24 cellular contexts compared by ENCODE assay signal in genomic region chr1:230573647-230574046, GRCh38.
A peak's percentile ranks its signal among the peaks of the same experiment; 100 is the strongest.
DNase-seq lines count a peak whose midpoint lies in the region; ATAC-seq lines count a peak whose summit lies in the region.
"Had no signal": no experiment of that assay in that cellular context is flagged by ENCODE, and none has a peak within 500 bp of the region (broad histone marks: within the 10 kb centered on the region; RNA-seq: fewer than 3 reads in every experiment).

No MANE protein-coding gene starts in this region.

- H3K36me3 Mint-ChIP-seq in activated T-helper 17 cell treated with anti-CD3 and anti-CD28 coated beads, Interleukin-2, amount 50 U/mL, for 72 hours (ENCODE audit: low read depth): no peaks in the 10 kb centered on the region
- no peaks in the 10 kb centered on the region for H3K36me3 Mint-ChIP-seq in stimulated activated effector memory CD8-positive, alpha-beta T cell treated with anti-CD3 and anti-CD28 coated beads, Interleukin-12 subunit alpha, Interleukin-12 subunit beta, amount 100 ng/mL, for 72 hours
- H3K36me3 Mint-ChIP-seq: activated naive CD4-positive, alpha-beta T cell treated with anti-CD3 and anti-CD28 coated beads, Interleukin-2, amount 50 U/mL, for 24 hours; naive thymus-derived CD8-positive, alpha-beta T cell; type B pancreatic cell had no signal

- H3K27me3 Mint-ChIP-seq in activated T-helper 17 cell treated with anti-CD3 and anti-CD28 coated beads, Interleukin-2, amount 50 U/mL, for 72 hours: peaks cover 25% of the 10 kb centered on the region

- H3K4me1 Mint-ChIP-seq in activated T-helper 17 cell treated with anti-CD3 and anti-CD28 coated beads, Interleukin-2, amount 50 U/mL, for 72 hours: peaks cover under 1% of the 10 kb centered on the region
- peaks cover under 1% of the 10 kb centered on the region for H3K4me1 Mint-ChIP-seq in stimulated activated effector memory CD8-positive, alpha-beta T cell treated with anti-CD3 and anti-CD28 coated beads, Interleukin-12 subunit alpha, Interleukin-12 subunit beta, amount 100 ng/mL, for 72 hours
- H3K4me1 Mint-ChIP-seq: activated naive CD4-positive, alpha-beta T cell treated with anti-CD3 and anti-CD28 coated beads, Interleukin-2, amount 50 U/mL, for 24 hours had no signal

- peak; percentile 52 for ATAC-seq in GM19463 (IDR thresholded peaks at IDR 0.05; ENCODE audit: unreplicated experiment)
- peak; percentile 56 for ATAC-seq in activated T-helper 17 cell treated with anti-CD3 and anti-CD28 coated beads, Interleukin-2, amount 50 U/mL, for 72 hours (replicated peaks)
- ATAC-seq in stimulated activated effector memory CD8-positive, alpha-beta T cell treated with anti-CD3 and anti-CD28 coated beads, Interleukin-12 subunit alpha, Interleukin-12 subunit beta, amount 100 ng/mL, for 72 hours: peak; percentile 61
- no peak for ATAC-seq in HG02588 (IDR thresholded peaks at IDR 0.05; ENCODE audit: unreplicated experiment)
- ATAC-seq: activated CD4-positive, CD25-positive, alpha-beta regulatory T cell treated with anti-CD3 and anti-CD28 coated beads, Interleukin-2, amount 50 U/mL, for 24 hours; activated CD8-positive, alpha-beta T cell treated with anti-CD3 and anti-CD28 coated beads for 36 hours; K562; naive thymus-derived CD8-positive, alpha-beta T cell had no signal

- peak; percentile 62 for DNase-seq in MV-4-11 (lab: John Stamatoyannopoulos, UW)
- no peak for DNase-seq in stimulated activated effector memory CD8-positive, alpha-beta T cell treated with anti-CD3 and anti-CD28 coated beads, Interleukin-12 subunit alpha, Interleukin-12 subunit beta, amount 100 ng/mL, for 72 hours (ENCODE audit: low spot score in 2 of 2)
- DNase-seq in foreskin melanocyte: no peak
- no peak for DNase-seq in NCI-H146 (lab: John Stamatoyannopoulos, UW)
- DNase-seq: activated CD8-positive, alpha-beta T cell treated with anti-CD3 and anti-CD28 coated beads for 36 hours; effector CD8-positive, alpha-beta T cell; H7; kidney; naive thymus-derived CD8-positive, alpha-beta T cell; NCI-H1436; NCI-H2107; NCI-H446 treated with DMSO at 0.1 percent for 48 hours; NCI-H82; Peyer's patch; retina had no signal

- no peak overlapping the region for H3K4me3 Mint-ChIP-seq in activated T-helper 17 cell treated with anti-CD3 and anti-CD28 coated beads, Interleukin-2, amount 50 U/mL, for 72 hours
- H3K4me3 Mint-ChIP-seq in stimulated activated effector memory CD8-positive, alpha-beta T cell treated with anti-CD3 and anti-CD28 coated beads, Interleukin-12 subunit alpha, Interleukin-12 subunit beta, amount 100 ng/mL, for 72 hours: no peak overlapping the region
- H3K4me3 Mint-ChIP-seq: activated CD8-positive, alpha-beta T cell treated with anti-CD3 and anti-CD28 coated beads for 36 hours; activated naive CD4-positive, alpha-beta T cell treated with anti-CD3 and anti-CD28 coated beads, Interleukin-2, amount 50 U/mL, for 24 hours; naive thymus-derived CD8-positive, alpha-beta T cell; T-helper 1 cell treated with Interleukin-12 subunit alpha and Interleukin-12 subunit beta and Interleukin-4 antibody, amounts not matched to agents 30 μg/mL and 1 μg/mL, for 36 hours; type B pancreatic cell had no signal

- H3K9me3 Mint-ChIP-seq in activated T-helper 17 cell treated with anti-CD3 and anti-CD28 coated beads, Interleukin-2, amount 50 U/mL, for 72 hours: no peaks in the 10 kb centered on the region
- no peaks in the 10 kb centered on the region for H3K9me3 Mint-ChIP-seq in stimulated activated effector memory CD8-positive, alpha-beta T cell treated with anti-CD3 and anti-CD28 coated beads, Interleukin-12 subunit alpha, Interleukin-12 subunit beta, amount 100 ng/mL, for 72 hours
- H3K9me3 Mint-ChIP-seq: activated CD8-positive, alpha-beta T cell treated with anti-CD3 and anti-CD28 coated beads for 36 hours; activated naive CD4-positive, alpha-beta T cell treated with anti-CD3 and anti-CD28 coated beads, Interleukin-2, amount 50 U/mL, for 24 hours; activated T-helper 2 cell treated with anti-CD3 and anti-CD28 coated beads, Interferon-gamma antibody, Interleukin-2, Interleukin-4, amounts not matched to agents 10 μg/mL and 5 μg/mL and 100 μg/mL, durations not matched to agents 14 hours and 24 hours and 36 hours; naive thymus-derived CD8-positive, alpha-beta T cell; T-helper 1 cell treated with Interleukin-12 subunit alpha and Interleukin-12 subunit beta and Interleukin-4 antibody, amounts not matched to agents 30 μg/mL and 1 μg/mL, for 36 hours; type B pancreatic cell had no signal

- H3K27ac Mint-ChIP-seq in activated T-helper 17 cell treated with anti-CD3 and anti-CD28 coated beads, Interleukin-2, amount 50 U/mL, for 72 hours: no peak overlapping the region
- H3K27ac Mint-ChIP-seq in stimulated activated effector memory CD8-positive, alpha-beta T cell treated with anti-CD3 and anti-CD28 coated beads, Interleukin-12 subunit alpha, Interleukin-12 subunit beta, amount 100 ng/mL, for 72 hours: no peak overlapping the region
- H3K27ac Mint-ChIP-seq: activated CD8-positive, alpha-beta T cell treated with anti-CD3 and anti-CD28 coated beads for 36 hours; activated naive CD4-positive, alpha-beta T cell treated with anti-CD3 and anti-CD28 coated beads, Interleukin-2, amount 50 U/mL, for 24 hours; activated T-helper 2 cell treated with anti-CD3 and anti-CD28 coated beads, Interferon-gamma antibody, Interleukin-2, Interleukin-4, amounts not matched to agents 10 μg/mL and 5 μg/mL and 100 μg/mL, durations not matched to agents 14 hours and 24 hours and 36 hours; naive thymus-derived CD8-positive, alpha-beta T cell; T-helper 1 cell treated with Interleukin-12 subunit alpha and Interleukin-12 subunit beta and Interleukin-4 antibody, amounts not matched to agents 30 μg/mL and 1 μg/mL, for 36 hours; type B pancreatic cell had no signal
